7 cellular contexts compared by ENCODE assay signal in genomic region chr19:52570005-52570861, GRCh38. TPM values are rescaled to one million over a fixed set of nuclear protein-coding genes. Genes with fewer than 3 reads are reported as not detected.
DNase-seq lines count a peak whose midpoint lies in the region; ATAC-seq and TF ChIP-seq lines count a peak whose summit lies in the region.

Gene ZNF701 (plus strand): TSS chr19:52570287. CDS start chr19:52574148, 3,861 bp downstream.

- H3K27me3 Mint-ChIP-seq in activated CD4-positive, alpha-beta memory T cell treated with anti-CD3 and anti-CD28 coated beads for 36 hours: no peaks in the 10 kb centered on the region

- TF ChIP-seq CTCF in dorsolateral prefrontal cortex (IDR thresholded peaks at IDR 0.05 in 54 of 56, conservative IDR thresholded peaks at IDR 0.05 in 2 of 56; ENCODE audit: low read depth in 1 of 56, partially characterized antibody in 56 of 56) (peak in 47 of 56 donors; percentile 13 to 63 (median 45)), right lobe of liver (IDR thresholded peaks at IDR 0.05) (peak; percentile 8 to 18 (median 8))

- peak within 1 kb of the TSS in 58 of 59 donors; percentile 3 to 96 (median 77) for H3K27ac ChIP-seq in dorsolateral prefrontal cortex
- peak within 1 kb of the TSS; percentile 11 to 60 (median 47) for H3K27ac ChIP-seq in right lobe of liver

- 2% methylated on average over 40 of the region's 57 CpGs for WGBS in right lobe of liver (ENCODE audit: insufficient coverage, low coverage, low lambda C conversion rate, missing lambda C conversion rate)

- peaks cover 36% of the 10 kb centered on the region for H3K9me3 Mint-ChIP-seq in activated CD4-positive, alpha-beta memory T cell treated with anti-CD3 and anti-CD28 coated beads for 36 hours

- peak; percentile 75 for TF ChIP-seq POLR2A in right lobe of liver (IDR thresholded peaks at IDR 0.05)

- peaks cover 0 to 13% (median 4%) of the 10 kb centered on the region in 4 donors for H3K9me3 ChIP-seq in right lobe of liver

- CTCF ChIA-PET in activated CD4-positive, alpha-beta memory T cell treated with anti-CD3 and anti-CD28 coated beads for 36 hours (lab: Charles Lee): no interaction called here

- peaks cover 31% of the 10 kb centered on the region for H3K4me1 Mint-ChIP-seq in activated CD4-positive, alpha-beta memory T cell treated with anti-CD3 and anti-CD28 coated beads for 36 hours (ENCODE audit: low read depth)

- peaks cover 55% of the 10 kb centered on the region for H3K36me3 Mint-ChIP-seq in activated CD4-positive, alpha-beta memory T cell treated with anti-CD3 and anti-CD28 coated beads for 36 hours

- H3K4me3 Mint-ChIP-seq in activated CD4-positive, alpha-beta memory T cell treated with anti-CD3 and anti-CD28 coated beads for 36 hours: peak within 1 kb of the TSS; percentile 88

- POLR2A ChIA-PET in activated CD4-positive, alpha-beta memory T cell treated with anti-CD3 and anti-CD28 coated beads for 36 hours (lab: Charles Lee): no interaction called here

- H3K4me3 ChIP-seq in dorsolateral prefrontal cortex: peak within 1 kb of the TSS; percentile 49 to 89 (median 76)
- peak within 1 kb of the TSS; percentile 48 to 59 (median 51) for H3K4me3 ChIP-seq in right lobe of liver

- intact Hi-C loops in activated CD4-positive, alpha-beta memory T cell treated with anti-CD3 and anti-CD28 coated beads for 36 hours (cut with micrococcal nuclease): loop anchor here (1.0 to 2.0 kb wide), 4 partner anchors 31 to 68 kb away; partner anchors contain the start of genes ZNF808 and ZNF83
- intact Hi-C loops in dorsolateral prefrontal cortex (cut with DNase I) (no loop called here), right lobe of liver (cut with DNase I) (no loop called here)

- H3K36me3 ChIP-seq in right lobe of liver: peaks cover 0 to 3% (median 0%) of the 10 kb centered on the region in 4 donors

- DNase-seq in NCI-H510A (lab: John Stamatoyannopoulos, UW) (peak; percentile 25), dorsolateral prefrontal cortex (peak; percentile 92 to 98 (median 96)), right lobe of liver (peak; percentile 86 to 91 (median 90))
- peak; percentile 98 for DNase-seq in activated CD4-positive, alpha-beta memory T cell treated with anti-CD3 and anti-CD28 coated beads for 36 hours
- DNase-seq in stimulated activated CD4-positive, alpha-beta T cell treated with anti-CD3 and anti-CD28 coated beads, Interleukin-4, amount 100 ng/mL, for 24 hours: peak; percentile 95

- peaks cover 0 to 4% (median 0%) of the 10 kb centered on the region in 4 donors for H3K4me1 ChIP-seq in right lobe of liver

- peak within 1 kb of the TSS; percentile 92 for H3K27ac Mint-ChIP-seq in activated CD4-positive, alpha-beta memory T cell treated with anti-CD3 and anti-CD28 coated beads for 36 hours

- peak; percentile 59 for ATAC-seq in GM18519 (IDR thresholded peaks at IDR 0.05; ENCODE audit: low FRiP score, unreplicated experiment)
- peak; percentile 88 for ATAC-seq in HG03066 (IDR thresholded peaks at IDR 0.05; ENCODE audit: low read depth, unreplicated experiment)
- ATAC-seq in right lobe of liver: peak; percentile 99 to 100 (median 100)

- H3K27me3 ChIP-seq in dorsolateral prefrontal cortex (no peaks in the 10 kb centered on the region), right lobe of liver (no peaks in the 10 kb centered on the region)

RNA-seq across cellular contexts. Expression of gene ZNF701, which starts in this region (rescaled TPM):
- total RNA-seq in activated CD4-positive, alpha-beta memory T cell treated with anti-CD3 and anti-CD28 coated beads for 36 hours: 10 to 100 TPM; 19.9 to 22.7 TPM
- total RNA-seq in dorsolateral prefrontal cortex: 10 to 100 TPM; 11.8 to 41.0 (median 20.6) TPM
- 1 to 10 TPM; 2.5 to 6.4 (median 4.0) TPM for total RNA-seq in right lobe of liver

Comparison
In these comparisons a context has a peak if more than half of its experiments do, and no peak if none do; other contexts are left out.
1. Peak in every context shown above with its lines: DNase-seq, ATAC-seq, H3K4me3 ChIP-seq and H3K27ac ChIP-seq.
2. DNase-seq: peak in every context shown above with its lines; median percentile 98 in activated CD4-positive, alpha-beta memory T cell treated with anti-CD3 and anti-CD28 coated beads for 36 hours; 96 in dorsolateral prefrontal cortex; 95 in stimulated activated CD4-positive, alpha-beta T cell treated with anti-CD3 and anti-CD28 coated beads, Interleukin-4, amount 100 ng/mL, for 24 hours; 90 in right lobe of liver; 25 in NCI-H510A.